ENCODE assay signal across 9 cellular contexts in the genomic region with DNA sequence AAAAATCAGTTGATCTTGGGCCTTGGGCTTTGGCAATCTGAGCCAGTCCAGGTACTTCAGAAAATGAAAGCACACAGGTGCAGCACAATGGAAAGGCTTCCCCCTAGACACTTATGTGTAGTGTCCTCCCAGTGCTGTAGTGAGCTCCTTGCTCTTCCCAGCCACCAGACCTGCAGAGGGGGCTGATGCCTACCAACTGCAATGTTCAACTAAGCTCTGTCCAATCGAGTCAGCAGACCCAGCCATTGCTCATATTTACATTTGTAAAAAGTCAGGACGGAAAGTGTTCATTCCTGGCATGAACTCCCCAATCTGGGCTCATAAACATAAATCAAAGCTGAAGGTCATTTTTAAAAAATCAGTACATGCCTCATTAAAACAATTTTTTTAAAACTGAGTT.
DNase-seq lines count a peak whose midpoint lies in the region; TF ChIP-seq lines count a peak whose summit lies in the region.
"Had no signal": no experiment of that assay in that cellular context is flagged by ENCODE, and none has a peak within 500 bp of the region (broad histone marks: within the 10 kb centered on the region; RNA-seq: fewer than 3 reads in every experiment).

No MANE protein-coding gene starts in this region.

- no peak overlapping the region for H3K4me3 ChIP-seq in choroid plexus epithelial cell (ENCODE audit: low read depth, low read length)
- H3K4me3 ChIP-seq in osteoblast (ENCODE audit: insufficient read depth, low read length) = no peak overlapping the region

- H3K27ac ChIP-seq in osteoblast (ENCODE audit: low read depth, low read length) (peak overlapping the region; percentile 84), substantia nigra (ENCODE audit: low read depth, low read length, poor library complexity, severe bottlenecking) (no peak overlapping the region)

- peaks cover 76% of the 10 kb centered on the region for H3K79me2 ChIP-seq in osteoblast (ENCODE audit: insufficient read depth, low read length)

- peak; percentile 55 for DNase-seq in GM03348 (ENCODE audit: low spot score)
- peak; percentile 34 for DNase-seq in NCI-H510A treated with DMSO at 0.1 percent for 48 hours (lab: John Stamatoyannopoulos, UW)
- DNase-seq in choroid plexus epithelial cell (ENCODE audit: low read depth) = peak; percentile 87
- peak; percentile 89 for DNase-seq in osteoblast (ENCODE audit: insufficient read length, low spot score, missing footprints)
- no peak for DNase-seq in GF-D8 (lab: John Stamatoyannopoulos, UW)
- no peak for DNase-seq in CD1c-positive myeloid dendritic cell (ENCODE audit: extremely low spot score)
- no peak for DNase-seq in NCI-H524 (lab: John Stamatoyannopoulos, UW)
- DNase-seq in substantia nigra (lab: John Stamatoyannopoulos, UW) = no peak
- DNase-seq: posterior cingulate gyrus had no signal

- TF ChIP-seq CTCF in choroid plexus epithelial cell (conservative IDR thresholded peaks at IDR 0.05; ENCODE audit: low read depth, low read length) (peak; percentile 65), osteoblast (IDR thresholded peaks at IDR 0.05; ENCODE audit: extremely low read depth, low read depth, low read length) (peak; percentile 41)

- H3K27me3 ChIP-seq in osteoblast (ENCODE audit: insufficient read depth, low read length) = no peaks in the 10 kb centered on the region

- no peak overlapping the region for H2AFZ ChIP-seq in osteoblast (ENCODE audit: low read length)

- no peaks in the 10 kb centered on the region for H3K9me3 ChIP-seq in osteoblast (ENCODE audit: low read depth, low read length)

- peak overlapping the region; percentile 57 for H3K4me2 ChIP-seq in osteoblast (ENCODE audit: insufficient read depth, low read length)

- peaks cover 54% of the 10 kb centered on the region for H3K4me1 ChIP-seq in osteoblast (ENCODE audit: insufficient read depth, low read length)

- H4K20me1 ChIP-seq in osteoblast (ENCODE audit: insufficient read depth, low read length) = no peaks in the 10 kb centered on the region

- no peaks in the 10 kb centered on the region for H3K36me3 ChIP-seq in osteoblast (ENCODE audit: insufficient read depth, low read length)

Comparison
In these comparisons a context has a peak if more than half of its experiments do, and no peak if none do; other contexts are left out.
1. DNase-seq: peak in GM03348 (single experiment), NCI-H510A treated with DMSO at 0.1 percent for 48 hours (single experiment), choroid plexus epithelial cell (single experiment) and osteoblast (single experiment); none in GF-D8 (single experiment), CD1c-positive myeloid dendritic cell (single experiment), NCI-H524 (0 of 2) and substantia nigra (0 of 49).